9 cellular contexts compared by ENCODE assay signal in the genomic region with DNA sequence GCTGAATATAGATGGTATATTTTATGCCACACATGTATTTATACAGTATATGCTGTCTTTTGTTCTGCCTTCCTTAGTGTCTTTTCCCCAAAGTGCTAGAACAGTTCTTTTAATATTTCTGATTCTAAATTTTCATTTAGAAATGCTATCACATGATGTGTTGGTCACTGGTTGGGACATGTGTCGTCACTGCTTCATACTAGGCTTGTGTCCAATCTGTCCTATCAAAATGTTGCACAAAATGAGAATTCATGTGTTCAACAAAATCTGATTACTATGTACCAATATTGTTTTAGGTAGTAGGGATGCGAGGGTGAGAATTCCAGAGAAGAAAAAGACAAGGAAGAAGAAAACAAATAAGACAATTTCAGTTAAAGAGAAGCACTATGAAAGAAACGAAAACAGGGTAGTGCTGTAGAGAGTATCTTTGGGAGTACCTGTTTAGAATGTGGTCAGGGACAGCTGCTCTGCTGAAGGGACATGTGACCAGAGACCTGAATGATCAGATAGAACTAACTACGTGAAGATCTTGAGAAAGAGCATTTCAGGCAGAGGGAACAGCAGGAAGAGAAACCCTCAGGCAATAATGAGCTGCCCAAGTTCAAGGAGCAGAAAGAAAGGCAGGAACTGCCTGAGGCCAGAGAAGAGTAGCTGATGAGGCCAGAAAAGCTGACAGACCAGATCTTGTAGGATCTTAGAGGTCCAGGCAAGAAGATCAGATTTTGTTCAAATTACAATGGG. TPM values are rescaled to one million over a fixed set of nuclear protein-coding genes. Genes with fewer than 3 reads are reported as not detected.
DNase-seq lines count a peak whose midpoint lies in the region; ATAC-seq and TF ChIP-seq lines count a peak whose summit lies in the region.
"Had no signal": no experiment of that assay in that cellular context is flagged by ENCODE, and none has a peak within 500 bp of the region (broad histone marks: within the 10 kb centered on the region; RNA-seq: fewer than 3 reads in every experiment).

No MANE protein-coding gene starts in this region.

- peak overlapping the region; percentile 32 for H3K27ac ChIP-seq in foreskin keratinocyte

- H3K27me3 ChIP-seq in foreskin keratinocyte: no peaks in the 10 kb centered on the region

- no peak overlapping the region for H3K27ac Mint-ChIP-seq in progenitor cell of endocrine pancreas
- H3K27ac Mint-ChIP-seq: T-helper 1 cell treated with Interleukin-12 subunit alpha and Interleukin-12 subunit beta and Interleukin-4 antibody, amounts not matched to agents 30 μg/mL and 1 μg/mL, for 36 hours had no signal

- TF ChIP-seq CTCF in foreskin keratinocyte (conservative IDR thresholded peaks at IDR 0.05): no peak
- TF ChIP-seq CTCF in progenitor cell of endocrine pancreas (IDR thresholded peaks at IDR 0.05; ENCODE audit: unreplicated experiment): no peak

- no peaks in the 10 kb centered on the region for H3K9me3 Mint-ChIP-seq in progenitor cell of endocrine pancreas (ENCODE audit: low read depth)
- H3K9me3 Mint-ChIP-seq: T-helper 1 cell treated with Interleukin-12 subunit alpha and Interleukin-12 subunit beta and Interleukin-4 antibody, amounts not matched to agents 30 μg/mL and 1 μg/mL, for 36 hours had no signal

- peak; percentile 45 for ATAC-seq in GM21423 (IDR thresholded peaks at IDR 0.05; ENCODE audit: unreplicated experiment)
- peak; percentile 34 for ATAC-seq in HG03460 (IDR thresholded peaks at IDR 0.05; ENCODE audit: unreplicated experiment)
- peak; percentile 31 for ATAC-seq in foreskin keratinocyte

- peak overlapping the region; percentile 74 for H3K4me3 ChIP-seq in GM08714 (ENCODE audit: low read length)

- no peaks in the 10 kb centered on the region for H3K36me3 Mint-ChIP-seq in progenitor cell of endocrine pancreas (ENCODE audit: insufficient read depth)

- DNase-seq in foreskin keratinocyte: peak in 1 of 2 donors; percentile 37
- DNase-seq in progenitor cell of endocrine pancreas (ENCODE audit: low spot score, unreplicated experiment): no peak
- DNase-seq in NCI-H2029 treated with DMSO at 0.1 percent for 48 hours (lab: John Stamatoyannopoulos, UW): no peak
- DNase-seq in activated CD4-positive, alpha-beta T cell treated with anti-CD3 and anti-CD28 coated beads for 4 hours: no peak
- DNase-seq in stimulated activated CD4-positive, alpha-beta T cell treated with anti-CD3 and anti-CD28 coated beads, Interleukin-4, amount 100 ng/mL, for 4 hours: no peak

- H3K4me1 ChIP-seq in foreskin keratinocyte: peaks cover 13% of the 10 kb centered on the region

- H3K4me1 Mint-ChIP-seq in progenitor cell of endocrine pancreas (ENCODE audit: low read depth): peaks cover 10% of the 10 kb centered on the region

- H3K27me3 Mint-ChIP-seq in progenitor cell of endocrine pancreas: no peaks in the 10 kb centered on the region

- no peak overlapping the region for H3K4me3 Mint-ChIP-seq in progenitor cell of endocrine pancreas (ENCODE audit: low read depth)
- H3K4me3 Mint-ChIP-seq: T-helper 1 cell treated with Interleukin-12 subunit alpha and Interleukin-12 subunit beta and Interleukin-4 antibody, amounts not matched to agents 30 μg/mL and 1 μg/mL, for 36 hours had no signal

RNA-seq across cellular contexts. Expression of a gene that starts 1.4 kb away (rescaled TPM):
- total RNA-seq in foreskin keratinocyte (0.07 and 0.27 TPM in 2 replicates), progenitor cell of endocrine pancreas (not detected in 2 replicates)
- 0.09 and 0.26 TPM in 2 replicates for polyA plus RNA-seq in foreskin keratinocyte

RNA-seq across cellular contexts. Expression of a gene that starts 14.0 kb away (rescaled TPM):
- total RNA-seq in foreskin keratinocyte: 126 and 141 TPM in 2 replicates
- polyA plus RNA-seq in foreskin keratinocyte: 95.9 and 117 TPM in 2 replicates
- 59.7 and 64.2 TPM in 2 replicates for total RNA-seq in progenitor cell of endocrine pancreas
